In genomic region chr3:365268-365667, GRCh38 we compare ENCODE assay signal across 15 cellular contexts.
A peak's percentile ranks its signal among the peaks of the same experiment; 100 is the strongest.
DNase-seq lines count a peak whose midpoint lies in the region; ATAC-seq and FAIRE-seq lines count a peak whose summit lies in the region.
"Had no signal": no experiment of that assay in that cellular context is flagged by ENCODE, and none has a peak within 500 bp of the region (broad histone marks: within the 10 kb centered on the region; RNA-seq: fewer than 3 reads in every experiment).

No MANE protein-coding gene starts in this region.

- H3K27me3 ChIP-seq in HAP-1 (ENCODE audit: low read depth): no peaks in the 10 kb centered on the region
- H3K27me3 ChIP-seq: MG63, tibial nerve had no signal

- ATAC-seq in HG02610 (IDR thresholded peaks at IDR 0.05; ENCODE audit: unreplicated experiment): peak; percentile 67
- peak; percentile 85 for ATAC-seq in HG03175 (IDR thresholded peaks at IDR 0.05; ENCODE audit: unreplicated experiment)
- ATAC-seq: activated CD4-positive, alpha-beta T cell treated with anti-CD3 and anti-CD28 coated beads for 36 hours; T-cell had no signal

- in situ Hi-C loops in HAP-1 (cut with MboI; ENCODE audit: low sequenced_read_pairs): no loop called here

- no peak for DNase-seq in GM19239 (ENCODE audit: insufficient read length, low spot score)
- no peak for DNase-seq in UCSD-AML1 (lab: John Stamatoyannopoulos, UW; ENCODE audit: unreplicated experiment)
- no peak for DNase-seq in HAP-1 (ENCODE audit: low spot score in 2 of 2)
- DNase-seq in retina: no peak
- DNase-seq in anterior cingulate cortex (lab: John Stamatoyannopoulos, UW): no peak
- DNase-seq: activated CD4-positive, alpha-beta T cell treated with anti-CD3 and anti-CD28 coated beads for 36 hours; activated T-cell treated with anti-CD3 and anti-CD28 coated beads, Interleukin-2, amount 50 U/mL, for 48 hours; CD8-positive, alpha-beta memory T cell; MG63; NCI-H2227 treated with DMSO at 0.1 percent for 48 hours; T-cell had no signal

- peak; percentile 92 for FAIRE-seq in GM19239 (lab: Jason Lieb, UNC)

- no peak overlapping the region for H3K4me3 ChIP-seq in HAP-1
- H3K4me3 ChIP-seq: MG63, tibial nerve had no signal

- no peaks in the 10 kb centered on the region for H3K4me1 ChIP-seq in HAP-1
- H3K4me1 ChIP-seq: parathyroid adenoma, tibial nerve had no signal

- H3K36me3 ChIP-seq in HAP-1 (replicated peaks): no peaks in the 10 kb centered on the region
- H3K36me3 ChIP-seq: MG63 had no signal

- no peaks in the 10 kb centered on the region for H3K9me3 ChIP-seq in HAP-1
- H3K9me3 ChIP-seq: MG63 had no signal
